In genomic region chr5:56588636-56589485, GRCh38 we compare ENCODE assay signal across 1 cellular context.
TF ChIP-seq lines count a peak whose summit lies in the region.

No MANE protein-coding gene starts in this region.

TF ChIP-seq in WTC11, 78 proteins besides CTCF, POLR2A, EP300 and RAD21 (continued from another document):
- TF ChIP-seq HMGXB4 (CRISPR knock-in tag; IDR thresholded peaks at IDR 0.05) = no peak
- TF ChIP-seq NFATC4 (CRISPR knock-in tag; IDR thresholded peaks at IDR 0.05) = no peak
- no peak for TF ChIP-seq ETV6 (CRISPR knock-in tag; IDR thresholded peaks at IDR 0.05)
- TF ChIP-seq RELA (CRISPR knock-in tag; IDR thresholded peaks at IDR 0.05; ENCODE audit: borderline replicate concordance) = no peak
- no peak for TF ChIP-seq ZNF121 (CRISPR knock-in tag; IDR thresholded peaks at IDR 0.05)
- no peak for TF ChIP-seq NFYB (CRISPR knock-in tag; conservative IDR thresholded peaks at IDR 0.05; ENCODE audit: low read depth)
- no peak for TF ChIP-seq AR (CRISPR knock-in tag; IDR thresholded peaks at IDR 0.05)
